In the genomic region with DNA sequence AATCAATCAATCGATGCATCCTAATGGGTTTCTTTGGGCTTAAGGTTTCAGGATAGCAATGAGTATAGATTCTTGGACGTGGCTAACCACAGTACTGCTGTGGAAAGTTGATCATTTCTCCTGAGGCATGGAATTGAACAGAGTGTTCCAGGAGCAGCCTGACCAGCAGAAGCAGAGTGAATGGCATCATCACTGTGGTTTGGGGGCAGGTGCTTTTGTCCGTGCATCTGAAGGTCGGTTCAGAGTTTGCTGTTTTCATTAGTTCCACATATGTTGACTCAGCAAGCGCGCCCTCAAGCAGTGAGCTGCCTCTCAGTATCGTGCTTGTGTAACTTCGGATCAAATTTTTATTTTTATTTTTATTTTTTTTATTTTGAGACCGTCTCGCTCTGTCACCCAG, we compare ENCODE assay signal across 20 cellular contexts. TPM values are rescaled to one million over a fixed set of nuclear protein-coding genes. Genes with fewer than 3 reads are reported as not detected.
A peak's percentile ranks its signal among the peaks of the same experiment; 100 is the strongest.
DNase-seq lines count a peak whose midpoint lies in the region; ATAC-seq, FAIRE-seq and TF ChIP-seq lines count a peak whose summit lies in the region.
"Had no signal": no experiment of that assay in that cellular context is flagged by ENCODE, and none has a peak within 500 bp of the region (broad histone marks: within the 10 kb centered on the region; RNA-seq: fewer than 3 reads in every experiment).

No MANE protein-coding gene starts in this region.

- H3K36me3 ChIP-seq in HepG2 (replicated peaks in 1 of 2; ENCODE audit: control insufficient read depth in 1 of 2, insufficient read depth in 2 of 2, low read length in 2 of 2) (no peaks in the 10 kb centered on the region), right lobe of liver (no peaks in the 10 kb centered on the region), gastroesophageal sphincter (no peaks in the 10 kb centered on the region), aorta (ENCODE audit: control insufficient read depth in 1 of 2, insufficient read depth in 2 of 2, low read length in 1 of 2) (no peaks in the 10 kb centered on the region)

- DNase-seq in HepG2 (ENCODE audit: low spot score): no peak
- DNase-seq in right lobe of liver: no peak
- peak; percentile 48 for DNase-seq in astrocyte of the hippocampus (ENCODE audit: low read depth, low spot score)
- peak; percentile 62 for DNase-seq in iris pigment epithelial cell (ENCODE audit: low read depth)
- DNase-seq in NCI-H226: no peak
- no peak for DNase-seq in aorta
- DNase-seq: Caco-2; CD4-positive, alpha-beta T cell; GDM1; IMR-90; Kasumi-1; NCI-H1417 treated with DMSO at 0.1 percent for 48 hours; NCI-H187 treated with DMSO at 0.1 percent for 48 hours; NCI-H526; PC-9 had no signal

- TF ChIP-seq RAD21 in HepG2 (CRISPR knock-in tag; IDR thresholded peaks at IDR 0.05): no peak

- CTCF ChIA-PET in HepG2 (lab: Yijun Ruan, JAX; ENCODE audit: low intra/inter-chr PET ratio, low total read pairs): no interaction called here

- WGBS in HepG2 (ENCODE audit: low lambda C conversion rate): 53% methylated on average over 9 of the region's 10 CpGs
- whole genome bisulfite sequencing in right lobe of liver (ENCODE audit: insufficient coverage, low coverage, low lambda C conversion rate, missing lambda C conversion rate): 82% methylated on average over 9 of the region's 10 CpGs
- WGBS in gastroesophageal sphincter (ENCODE audit: low coverage in 1 of 2), 2 donors: 93 to 94% methylated on average over 9 of the region's 10 CpGs
- WGBS in aorta, 2 donors: 94 to 96% methylated on average over 10 of the region's 10 CpGs

- no peak overlapping the region for H3K4me3 ChIP-seq in HepG2 (replicated peaks in 1 of 3; ENCODE audit: insufficient read depth in 1 of 3, low read depth in 2 of 3, low read length in 3 of 3)
- no peak overlapping the region for H3K4me3 ChIP-seq in right lobe of liver
- no peak overlapping the region for H3K4me3 ChIP-seq in gastroesophageal sphincter
- H3K4me3 ChIP-seq in aorta (ENCODE audit: low read length in 2 of 2): no peak overlapping the region
- H3K4me3 ChIP-seq: PC-9 had no signal

- H3K4me2 ChIP-seq in HepG2 (ENCODE audit: low read depth, low read length): no peak overlapping the region
- H3K4me2 ChIP-seq: PC-9 had no signal

- ATAC-seq in HepG2: no peak
- ATAC-seq in right lobe of liver: no peak
- ATAC-seq in HG03280 (IDR thresholded peaks at IDR 0.05; ENCODE audit: unreplicated experiment): no peak
- no peak for ATAC-seq in gastroesophageal sphincter
- ATAC-seq in aorta (ENCODE audit: low FRiP score): no peak

- no peaks in the 10 kb centered on the region for H3K79me2 ChIP-seq in HepG2 (ENCODE audit: insufficient read depth, low read length)

- H2AFZ ChIP-seq in HepG2 (ENCODE audit: low read length): no peak overlapping the region
- H2AFZ ChIP-seq: PC-9 had no signal

- TF ChIP-seq POLR2A in HepG2 (IDR thresholded peaks at IDR 0.05; ENCODE audit: insufficient read depth in 1 of 2, low read depth in 2 of 2, low read length in 2 of 2) (no peak), right lobe of liver (IDR thresholded peaks at IDR 0.05) (no peak), gastroesophageal sphincter (IDR thresholded peaks at IDR 0.05) (no peak)

- intact Hi-C loops in HepG2 (cut with micrococcal nuclease; ENCODE audit: unreplicated experiment): no loop called here
- intact Hi-C loops in right lobe of liver (cut with DNase I): no loop called here
- intact Hi-C loops in aorta (cut with DNase I): no loop called here

- POLR2A ChIA-PET in HepG2 (lab: Yijun Ruan, JAX): no interaction called here

- TF ChIP-seq EP300 in HepG2 (IDR thresholded peaks at IDR 0.05; ENCODE audit: low read depth in 2 of 2, low read length in 2 of 2) (no peak), HepG2 (CRISPR knock-in tag; IDR thresholded peaks at IDR 0.05; ENCODE audit: borderline replicate concordance) (no peak), gastroesophageal sphincter (IDR thresholded peaks at IDR 0.05) (no peak)

- H3K27me3 ChIP-seq in HepG2 (ENCODE audit: control insufficient read depth in 1 of 2, insufficient read depth in 2 of 2, low read length in 2 of 2): peaks cover 1 to 30% of the 10 kb centered on the region in 2 experiments; a peak in 3 of 5 replicates
- H3K27me3 ChIP-seq in right lobe of liver: no peaks in the 10 kb centered on the region
- H3K27me3 ChIP-seq in gastroesophageal sphincter: no peaks in the 10 kb centered on the region
- H3K27me3 ChIP-seq in aorta (ENCODE audit: control insufficient read depth in 1 of 2, insufficient read depth in 2 of 2, low read length in 1 of 2): no peaks in the 10 kb centered on the region

- in situ Hi-C loops in HepG2 (cut with HindIII; ENCODE audit: extremely low pct_ligation_motif_present, low pct_unique_long_range_greater_than_20kb): no loop called here

- H3K27ac ChIP-seq in HepG2 (ENCODE audit: extremely low read length, insufficient read depth, low read length): no peak overlapping the region
- no peak overlapping the region for H3K27ac ChIP-seq in right lobe of liver
- no peak overlapping the region for H3K27ac ChIP-seq in gastroesophageal sphincter
- H3K27ac ChIP-seq in aorta (ENCODE audit: low read depth in 1 of 2, low read length in 2 of 2): no peak overlapping the region
- H3K27ac ChIP-seq: PC-9 had no signal

- no peaks in the 10 kb centered on the region for H4K20me1 ChIP-seq in HepG2 (ENCODE audit: insufficient read depth, low read length)

- BruUV-seq in HepG2 (replicated peaks; lab: Mats Ljungman, UMichigan): no TSS peak

- H3K4me1 ChIP-seq in HepG2 (ENCODE audit: insufficient read depth, low read length) (peaks cover 35% of the 10 kb centered on the region), right lobe of liver (peaks cover 0 to 13% (median 0%) of the 10 kb centered on the region in 4 donors), gastroesophageal sphincter (peaks cover 0 to 36% (median 12%) of the 10 kb centered on the region in 3 donors), aorta (ENCODE audit: control insufficient read depth in 1 of 2, insufficient read depth in 2 of 2, low read length in 2 of 2) (no peaks in the 10 kb centered on the region)

- TF ChIP-seq CTCF in HepG2 (CRISPR knock-in tag; IDR thresholded peaks at IDR 0.05): no peak
- no peak for TF ChIP-seq CTCF in right lobe of liver (IDR thresholded peaks at IDR 0.05)
- TF ChIP-seq CTCF in gastroesophageal sphincter (IDR thresholded peaks at IDR 0.05): no peak

- no peak overlapping the region for H3K9ac ChIP-seq in HepG2 (ENCODE audit: insufficient read depth, low read depth, low read length)

- no peaks in the 10 kb centered on the region for H3K9me3 ChIP-seq in HepG2 (ENCODE audit: low read length)
- no peaks in the 10 kb centered on the region for H3K9me3 ChIP-seq in right lobe of liver
- H3K9me3 ChIP-seq in gastroesophageal sphincter: no peaks in the 10 kb centered on the region
- H3K9me3 ChIP-seq in aorta (ENCODE audit: control insufficient read depth, low read length): no peaks in the 10 kb centered on the region
- H3K9me3 ChIP-seq: Caco-2 had no signal

- FAIRE-seq in HepG2 (lab: Jason Lieb, UNC): no peak
- FAIRE-seq: A204.1, H54 had no signal

RNA-seq across cellular contexts. Expression of a gene that starts 24.9 kb away (rescaled TPM):
- total RNA-seq in HepG2 (2016; rRNA removed; fragmentation: Illumina TruSeq; extraction: Trizol): 1.5 and 1.8 TPM in 2 replicates
- total RNA-seq in HepG2 (2016; cell fraction: cytosol; rRNA removed; fragmentation: Illumina TruSeq; extraction: Trizol; ENCODE audit: low read depth): 0.62 and 0.91 TPM in 2 replicates
- total RNA-seq in HepG2 (2016; cell fraction: insoluble cytoplasmic fraction; rRNA removed; fragmentation: Illumina TruSeq; extraction: Trizol): 1.5 and 1.7 TPM in 2 replicates
- 0.99 and 1.1 TPM in 2 replicates for total RNA-seq in HepG2 (2016; cell fraction: membrane; rRNA removed; fragmentation: Illumina TruSeq; extraction: Trizol)
- total RNA-seq in HepG2 (2016; cell fraction: nucleus; rRNA removed; fragmentation: Illumina TruSeq; extraction: Trizol): 0.75 and 1.6 TPM in 2 replicates
- 1.8 and 2.4 TPM in 2 replicates for polyA plus RNA-seq in HepG2 (2011; rRNA removed)
- 1.6 and 2.3 TPM in 2 replicates for polyA plus RNA-seq in HepG2 (2011; cell fraction: cytosol; rRNA removed)
- 6.1 and 6.2 TPM in 2 replicates for polyA plus RNA-seq in HepG2 (2011; cell fraction: nucleus; rRNA removed)
- polyA plus RNA-seq in HepG2 (2012): 1.6 and 2.5 TPM in 2 replicates
- 0.47 and 1.2 TPM in 2 replicates for polyA plus RNA-seq in HepG2 (2016; cell fraction: cytosol; fragmentation: Illumina TruSeq; extraction: Trizol; ENCODE audit: low read depth)
- 1.3 and 1.5 TPM in 2 replicates for polyA plus RNA-seq in HepG2 (2016; cell fraction: insoluble cytoplasmic fraction; fragmentation: Illumina TruSeq; extraction: Trizol; ENCODE audit: low read depth)
- 0.90 and 1.2 TPM in 2 replicates for polyA plus RNA-seq in HepG2 (2016; cell fraction: membrane; fragmentation: Illumina TruSeq; extraction: Trizol; ENCODE audit: low read depth)
- 1.4 and 2.0 TPM in 2 replicates for polyA plus RNA-seq in HepG2 (2016; cell fraction: nucleus; fragmentation: Illumina TruSeq; extraction: Trizol; ENCODE audit: insufficient read depth, low read depth)
- 1.2 and 3.4 TPM in 2 replicates for polyA minus RNA-seq in HepG2 (2011; rRNA and poly(A)+ RNA removed; ENCODE audit: low replicate concordance)
- polyA minus RNA-seq in HepG2 (2011; cell fraction: cytosol; rRNA and poly(A)+ RNA removed): 0.99 and 1.8 TPM in 2 replicates
- 3.6 and 5.5 TPM in 2 replicates for polyA minus RNA-seq in HepG2 (2011; cell fraction: nucleus; rRNA and poly(A)+ RNA removed)
- 1 to 10 TPM; 2.6 to 7.4 (median 4.7) TPM for total RNA-seq in right lobe of liver
- total RNA-seq in gastroesophageal sphincter: 10 to 100 TPM; 14.8 to 43.4 (median 28.5) TPM
- total RNA-seq in aorta: 10 to 100 TPM; 15.1 to 17.7 TPM
- polyA plus RNA-seq in aorta: 1 to 10 TPM; 3.4 to 5.5 TPM

RNA-seq across cellular contexts. Expression of a gene that starts 41.2 kb away (rescaled TPM):
- total RNA-seq in HepG2 (2016; rRNA removed; fragmentation: Illumina TruSeq; extraction: Trizol) (39.6 and 46.8 TPM in 2 replicates), right lobe of liver (10 to 100 TPM; 10.7 to 27.5 (median 19.0) TPM), gastroesophageal sphincter (10 to 100 TPM; 55.3 to 77.5 (median 66.3) TPM), aorta (10 to 100 TPM; 35.9 to 57.0 TPM)
- total RNA-seq in HepG2 (2016; cell fraction: cytosol; rRNA removed; fragmentation: Illumina TruSeq; extraction: Trizol; ENCODE audit: low read depth): 7.0 and 8.2 TPM in 2 replicates
- 36.4 and 48.1 TPM in 2 replicates for total RNA-seq in HepG2 (2016; cell fraction: insoluble cytoplasmic fraction; rRNA removed; fragmentation: Illumina TruSeq; extraction: Trizol)
- 31.2 and 33.2 TPM in 2 replicates for total RNA-seq in HepG2 (2016; cell fraction: membrane; rRNA removed; fragmentation: Illumina TruSeq; extraction: Trizol)
- total RNA-seq in HepG2 (2016; cell fraction: nucleus; rRNA removed; fragmentation: Illumina TruSeq; extraction: Trizol): 34.5 and 37.8 TPM in 2 replicates
- polyA plus RNA-seq in HepG2 (2011; rRNA removed) (67.6 and 79.2 TPM in 2 replicates), aorta (10 to 100 TPM; 11.4 to 36.3 TPM)
- polyA plus RNA-seq in HepG2 (2011; cell fraction: cytosol; rRNA removed): 96.7 and 128 TPM in 2 replicates
- polyA plus RNA-seq in HepG2 (2011; cell fraction: nucleus; rRNA removed): 127 and 132 TPM in 2 replicates
- 56.5 and 63.5 TPM in 2 replicates for polyA plus RNA-seq in HepG2 (2012)
- 4.1 and 4.9 TPM in 2 replicates for polyA plus RNA-seq in HepG2 (2016; cell fraction: cytosol; fragmentation: Illumina TruSeq; extraction: Trizol; ENCODE audit: low read depth)
- polyA plus RNA-seq in HepG2 (2016; cell fraction: insoluble cytoplasmic fraction; fragmentation: Illumina TruSeq; extraction: Trizol; ENCODE audit: low read depth): 35.0 and 37.7 TPM in 2 replicates
- polyA plus RNA-seq in HepG2 (2016; cell fraction: membrane; fragmentation: Illumina TruSeq; extraction: Trizol; ENCODE audit: low read depth): 18.0 and 19.5 TPM in 2 replicates
- 57.2 and 68.7 TPM in 2 replicates for polyA plus RNA-seq in HepG2 (2016; cell fraction: nucleus; fragmentation: Illumina TruSeq; extraction: Trizol; ENCODE audit: insufficient read depth, low read depth)
- polyA minus RNA-seq in HepG2 (2011; rRNA and poly(A)+ RNA removed; ENCODE audit: low replicate concordance): 49.1 and 145 TPM in 2 replicates
- polyA minus RNA-seq in HepG2 (2011; cell fraction: cytosol; rRNA and poly(A)+ RNA removed): 43.3 and 54.9 TPM in 2 replicates
- polyA minus RNA-seq in HepG2 (2011; cell fraction: nucleus; rRNA and poly(A)+ RNA removed): 53.7 and 58.9 TPM in 2 replicates

RNA-seq across cellular contexts. Expression of a gene that starts 59.7 kb away (rescaled TPM):
- total RNA-seq in HepG2 (2016; rRNA removed; fragmentation: Illumina TruSeq; extraction: Trizol) (not detected in 2 replicates), right lobe of liver (not detected), gastroesophageal sphincter (not detected), aorta (under 1 TPM in 1 of 2 donors, not detected in 1; 0.57 TPM)
- total RNA-seq in HepG2 (2016; cell fraction: cytosol; rRNA removed; fragmentation: Illumina TruSeq; extraction: Trizol; ENCODE audit: low read depth): not detected in 2 replicates
- not detected in 2 replicates for total RNA-seq in HepG2 (2016; cell fraction: insoluble cytoplasmic fraction; rRNA removed; fragmentation: Illumina TruSeq; extraction: Trizol)
- total RNA-seq in HepG2 (2016; cell fraction: membrane; rRNA removed; fragmentation: Illumina TruSeq; extraction: Trizol): not detected in 2 replicates
- not detected in 2 replicates for total RNA-seq in HepG2 (2016; cell fraction: nucleus; rRNA removed; fragmentation: Illumina TruSeq; extraction: Trizol)
- polyA plus RNA-seq in HepG2 (2011; rRNA removed) (not detected in 2 replicates), aorta (not detected)
- not detected in 2 replicates for polyA plus RNA-seq in HepG2 (2011; cell fraction: cytosol; rRNA removed)
- not detected in 2 replicates for polyA plus RNA-seq in HepG2 (2011; cell fraction: nucleus; rRNA removed)
- not detected in 2 replicates for polyA plus RNA-seq in HepG2 (2012)
- not detected in 2 replicates for polyA plus RNA-seq in HepG2 (2016; cell fraction: cytosol; fragmentation: Illumina TruSeq; extraction: Trizol; ENCODE audit: low read depth)
- not detected in 2 replicates for polyA plus RNA-seq in HepG2 (2016; cell fraction: insoluble cytoplasmic fraction; fragmentation: Illumina TruSeq; extraction: Trizol; ENCODE audit: low read depth)
- polyA plus RNA-seq in HepG2 (2016; cell fraction: membrane; fragmentation: Illumina TruSeq; extraction: Trizol; ENCODE audit: low read depth): not detected in 2 replicates
- not detected in 2 replicates for polyA plus RNA-seq in HepG2 (2016; cell fraction: nucleus; fragmentation: Illumina TruSeq; extraction: Trizol; ENCODE audit: insufficient read depth, low read depth)
- polyA minus RNA-seq in HepG2 (2011; rRNA and poly(A)+ RNA removed; ENCODE audit: low replicate concordance): not detected in 2 replicates
- polyA minus RNA-seq in HepG2 (2011; cell fraction: cytosol; rRNA and poly(A)+ RNA removed): not detected in 2 replicates
- not detected in 2 replicates for polyA minus RNA-seq in HepG2 (2011; cell fraction: nucleus; rRNA and poly(A)+ RNA removed)
- total RNA-seq: Caco-2; CD4-positive, alpha-beta T cell; HT-29; PC-9 had no signal

Comparison
In these comparisons a context has a peak if more than half of its experiments do, and no peak if none do; other contexts are left out.
1. DNase-seq: peak in astrocyte of the hippocampus (single experiment) and iris pigment epithelial cell (single experiment); none in HepG2 (single experiment), right lobe of liver (0 of 3), NCI-H226 (single experiment) and aorta (0 of 2).